Comparison of ENCODE assay signal across 23 cellular contexts in genomic region chr3:15771444-15771843, GRCh38.
"Had no signal": no experiment of that assay in that cellular context is flagged by ENCODE, and none has a peak within 500 bp of the region (broad histone marks: within the 10 kb centered on the region; RNA-seq: fewer than 3 reads in every experiment).

No MANE protein-coding gene starts in this region.

- H3K9me3 ChIP-seq: body of pancreas, left ventricle myocardium inferior, thoracic aorta, upper lobe of left lung had no signal

- H3K27me3 ChIP-seq: body of pancreas, cardiac muscle cell, foreskin keratinocyte, upper lobe of left lung had no signal

- H3K27ac ChIP-seq: body of pancreas, cardiac muscle cell, foreskin keratinocyte, left ventricle myocardium inferior, thoracic aorta, upper lobe of left lung had no signal

- H3K27me3 Mint-ChIP-seq: activated B cell treated with CpG ODN at 0.5 μM for 24 hours; activated CD4-positive, alpha-beta T cell treated with anti-CD3 and anti-CD28 coated beads for 36 hours; memory B cell; stimulated activated naive B cell treated with anti-CD40 and anti-IgM and Interleukin-4, amounts not matched to agents 10 μg/mL and 1 μg/mL and 100 μg/mL, for 72 hours had no signal

- H3K9me3 Mint-ChIP-seq: activated B cell treated with CpG ODN at 0.5 μM for 24 hours; activated naive CD4-positive, alpha-beta T cell treated with anti-CD3 and anti-CD28 coated beads for 36 hours; activated T-cell treated with anti-CD3 and anti-CD28 coated beads, Interleukin-2, amount 50 U/mL, for 4 hours; memory B cell had no signal

- H3K36me3 ChIP-seq: cardiac muscle cell, left ventricle myocardium inferior, thoracic aorta, upper lobe of left lung had no signal

- H3K27ac Mint-ChIP-seq: activated B cell treated with CpG ODN at 0.5 μM for 24 hours; activated CD4-positive, alpha-beta T cell treated with anti-CD3 and anti-CD28 coated beads for 36 hours; activated naive CD4-positive, alpha-beta T cell treated with anti-CD3 and anti-CD28 coated beads for 36 hours; memory B cell; stimulated activated naive B cell treated with anti-CD40 and anti-IgM and Interleukin-4, amounts not matched to agents 10 μg/mL and 1 μg/mL and 100 μg/mL, for 72 hours had no signal

- DNase-seq: activated B cell treated with CpG ODN at 0.5 μM for 24 hours; activated CD4-positive, alpha-beta T cell treated with anti-CD3 and anti-CD28 coated beads for 36 hours; activated CD4-positive, alpha-beta T cell treated with anti-CD3 and anti-CD28 coated beads, Interleukin-2, amount 50 U/mL, for 4 hours; activated CD8-positive, alpha-beta memory T cell treated with anti-CD3 and anti-CD28 coated beads for 24 hours; activated CD8-positive, alpha-beta memory T cell treated with anti-CD3 and anti-CD28 coated beads, Interleukin-2, amount 50 U/mL, for 4 hours; activated effector memory CD4-positive, alpha-beta T cell treated with Interleukin-2 at 50 U/mL for 16 hours; activated naive CD4-positive, alpha-beta T cell treated with anti-CD3 and anti-CD28 coated beads for 36 hours; activated T-cell treated with anti-CD3 and anti-CD28 coated beads, Interleukin-2, amount 50 U/mL, for 4 hours; body of pancreas; dermis blood vessel endothelial cell; effector CD8-positive, alpha-beta T cell; foreskin keratinocyte; left ventricle myocardium inferior; nucleus accumbens; stimulated activated CD4-positive, alpha-beta T cell treated with anti-CD3 and anti-CD28 coated beads, Interleukin-15, amount 100 ng/mL, for 24 hours; stimulated activated naive B cell treated with anti-CD40 and anti-IgM and Interleukin-4, amounts not matched to agents 10 μg/mL and 1 μg/mL and 100 μg/mL, for 72 hours; T1000; upper lobe of left lung had no signal

- H3K4me3 ChIP-seq: body of pancreas, cardiac muscle cell, left ventricle myocardium inferior, smooth muscle cell, thoracic aorta, upper lobe of left lung had no signal

- H3K4me3 Mint-ChIP-seq: activated B cell treated with CpG ODN at 0.5 μM for 24 hours; activated CD4-positive, alpha-beta T cell treated with anti-CD3 and anti-CD28 coated beads for 36 hours; activated naive CD4-positive, alpha-beta T cell treated with anti-CD3 and anti-CD28 coated beads for 36 hours; activated T-cell treated with anti-CD3 and anti-CD28 coated beads, Interleukin-2, amount 50 U/mL, for 4 hours; memory B cell; stimulated activated naive B cell treated with anti-CD40 and anti-IgM and Interleukin-4, amounts not matched to agents 10 μg/mL and 1 μg/mL and 100 μg/mL, for 72 hours had no signal

- ATAC-seq: activated CD4-positive, alpha-beta T cell treated with anti-CD3 and anti-CD28 coated beads for 36 hours; activated T-cell treated with anti-CD3 and anti-CD28 coated beads, Interleukin-2, amount 50 U/mL, for 4 hours; body of pancreas; foreskin keratinocyte; sciatic nerve; stimulated activated naive B cell treated with anti-CD40 and anti-IgM and Interleukin-4, amounts not matched to agents 10 μg/mL and 1 μg/mL and 100 μg/mL, for 72 hours had no signal
